Comparison of ENCODE assay signal across 32 cellular contexts in the genomic region with DNA sequence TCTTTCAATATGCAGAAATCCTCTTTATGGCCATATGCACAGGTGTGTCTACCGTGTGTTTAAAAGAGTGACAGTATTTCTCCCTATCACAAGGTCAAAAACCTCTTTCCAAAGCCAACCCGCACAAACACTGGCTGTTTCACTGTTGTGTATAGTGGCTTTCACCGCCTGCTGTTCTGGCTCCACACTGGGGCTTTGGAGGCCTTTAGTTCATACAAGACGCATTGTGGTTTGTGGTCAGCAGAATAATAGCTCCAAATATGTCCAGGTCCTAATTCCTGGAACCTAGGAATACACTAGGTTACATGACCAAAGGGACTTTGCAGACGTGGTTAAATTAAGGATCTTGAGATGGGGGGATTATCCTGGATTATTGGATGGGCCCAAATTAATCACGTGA. TPM values are rescaled to one million over a fixed set of nuclear protein-coding genes. Genes with fewer than 3 reads are reported as not detected.
"Had no signal": no experiment of that assay in that cellular context is flagged by ENCODE, and none has a peak within 500 bp of the region (broad histone marks: within the 10 kb centered on the region; RNA-seq: fewer than 3 reads in every experiment).

No MANE protein-coding gene starts in this region.

- H3K27me3 ChIP-seq: brain microvascular endothelial cell, esophagus squamous epithelium, ovary, thyroid gland, upper lobe of left lung had no signal

- H3K4me3 ChIP-seq: esophagus squamous epithelium, left ventricle myocardium inferior, ovary, prostate gland, thyroid gland, upper lobe of left lung had no signal

- H3K36me3 ChIP-seq: brain microvascular endothelial cell, esophagus squamous epithelium, left ventricle myocardium inferior, ovary, prostate gland, thyroid gland, upper lobe of left lung had no signal

- ATAC-seq: naive thymus-derived CD4-positive, alpha-beta T cell; sciatic nerve; stimulated activated effector memory CD8-positive, alpha-beta T cell treated with anti-CD3 and anti-CD28 coated beads, Interleukin-12 subunit alpha, Interleukin-12 subunit beta, amount 100 ng/mL, for 72 hours; stimulated activated naive CD8-positive, alpha-beta T cell treated with anti-CD3 and anti-CD28 coated beads, Interleukin-15, amount 100 ng/mL, for 72 hours had no signal

- H3K27ac ChIP-seq: brain microvascular endothelial cell, epithelial cell of prostate, esophagus squamous epithelium, left ventricle myocardium inferior, ovary, prostate gland, thyroid gland, upper lobe of left lung had no signal

- H3K4me1 ChIP-seq: esophagus squamous epithelium, left ventricle myocardium inferior, prostate gland, thyroid gland, upper lobe of left lung had no signal

- H3K9me3 ChIP-seq: esophagus squamous epithelium, left ventricle myocardium inferior, ovary, prostate gland, thyroid gland, upper lobe of left lung had no signal

- DNase-seq: activated CD4-positive, alpha-beta memory T cell treated with anti-CD3 and anti-CD28 coated beads, Interleukin-2, amount 10 ng/mL, durations not matched to agents 7 days and 5 days; activated CD4-positive, alpha-beta T cell treated with anti-CD3 and anti-CD28 coated beads, Interleukin-2, amount 10 ng/mL, durations not matched to agents 24 days and 14 days; activated CD4-positive, CD25-positive, alpha-beta regulatory T cell treated with anti-CD3 and anti-CD28 coated beads, Interleukin-2, amount 50 U/mL, for 72 hours; activated CD8-positive, alpha-beta memory T cell treated with anti-CD3 and anti-CD28 coated beads, Interleukin-2, amount 50 U/mL, for 48 hours; activated gamma-delta T cell; activated naive CD4-positive, alpha-beta T cell treated with anti-CD3 and anti-CD28 coated beads, Interleukin-2, amount 10 ng/mL, durations not matched to agents 7 days and 5 days; activated T-cell treated with anti-CD3 and anti-CD28 coated beads, Interleukin-2, amount 50 U/mL, for 24 hours; brain microvascular endothelial cell; dermis blood vessel endothelial cell; effector CD8-positive, alpha-beta T cell; esophagus squamous epithelium; glutamatergic neuron; left ventricle myocardium inferior; naive thymus-derived CD4-positive, alpha-beta T cell; ovary; retina; small intestine; stimulated activated CD4-positive, alpha-beta T cell treated with anti-CD3 and anti-CD28 coated beads, Interleukin-4, amount 100 ng/mL, for 24 hours; stimulated activated naive CD8-positive, alpha-beta T cell treated with anti-CD3 and anti-CD28 coated beads, Interleukin-15, amount 100 ng/mL, for 72 hours; substantia nigra; T-helper 2 cell; thyroid gland; upper lobe of left lung had no signal

RNA-seq across cellular contexts. Expression of a gene that starts 40.7 kb away (rescaled TPM):
- total RNA-seq: activated CD4-positive, alpha-beta memory T cell treated with anti-CD3 and anti-CD28 coated beads, Interleukin-2, amount 10 ng/mL, durations not matched to agents 7 days and 5 days; activated CD4-positive, alpha-beta T cell treated with anti-CD3 and anti-CD28 coated beads, Interleukin-2, amount 10 ng/mL, durations not matched to agents 24 days and 14 days; cardiac septum; chondrocyte; dermis blood vessel endothelial cell; esophagus squamous epithelium; frontal cortex; left ventricle myocardium inferior; lung microvascular endothelial cell; mesothelial cell of epicardium; naive thymus-derived CD4-positive, alpha-beta T cell; ovary; sciatic nerve; thyroid gland; upper lobe of left lung had no signal
- polyA plus RNA-seq: naive thymus-derived CD4-positive, alpha-beta T cell; ovary; small intestine had no signal
